Comparison of ENCODE assay signal across 16 cellular contexts in genomic region chr15:76078285-76078863, GRCh38. TPM values are rescaled to one million over a fixed set of nuclear protein-coding genes. Genes with fewer than 3 reads are reported as not detected.
"Had no signal": no experiment of that assay in that cellular context is flagged by ENCODE, and none has a peak within 500 bp of the region (broad histone marks: within the 10 kb centered on the region; RNA-seq: fewer than 3 reads in every experiment).

No MANE protein-coding gene starts in this region.

- H3K36me3 Mint-ChIP-seq: naive B cell had no signal

- H3K27me3 ChIP-seq: dorsolateral prefrontal cortex, hepatocyte, pancreas, thyroid gland had no signal

- H3K36me3 ChIP-seq: cardiac muscle cell, pancreas, thyroid gland had no signal

- H3K27ac Mint-ChIP-seq: activated CD4-positive, alpha-beta T cell treated with anti-CD3 and anti-CD28 coated beads, Interleukin-2, amount 10 ng/mL, durations not matched to agents 7 days and 5 days; activated naive CD4-positive, alpha-beta T cell treated with anti-CD3 and anti-CD28 coated beads for 36 hours; activated T-helper 17 cell treated with anti-CD3 and anti-CD28 coated beads, Interleukin-2, amount 50 U/mL, for 72 hours; naive B cell had no signal

- H3K4me1 Mint-ChIP-seq: activated T-helper 17 cell treated with anti-CD3 and anti-CD28 coated beads, Interleukin-2, amount 50 U/mL, for 72 hours; naive B cell had no signal

- DNase-seq: activated CD4-positive, alpha-beta T cell treated with anti-CD3 and anti-CD28 coated beads, Interleukin-2, amount 10 ng/mL, durations not matched to agents 7 days and 5 days; activated naive CD4-positive, alpha-beta T cell treated with anti-CD3 and anti-CD28 coated beads for 36 hours; dorsolateral prefrontal cortex; naive B cell; pancreas; stimulated activated CD4-positive, alpha-beta T cell treated with anti-CD3 and anti-CD28 coated beads, Interleukin-12 subunit alpha, Interleukin-12 subunit beta, amount 100 ng/mL, for 4 hours; stimulated activated CD4-positive, alpha-beta T cell treated with anti-CD3 and anti-CD28 coated beads, Interleukin-2, amount 100 ng/mL, for 24 hours; T-helper 2 cell; thyroid gland had no signal

- ATAC-seq: activated T-helper 17 cell treated with anti-CD3 and anti-CD28 coated beads, Interleukin-2, amount 50 U/mL, for 72 hours; left lobe of liver had no signal

- H3K27ac ChIP-seq: cardiac muscle cell, dorsolateral prefrontal cortex, hepatocyte, pancreas, thyroid gland had no signal

- H3K9me3 Mint-ChIP-seq: activated CD4-positive, alpha-beta T cell treated with anti-CD3 and anti-CD28 coated beads, Interleukin-2, amount 10 ng/mL, durations not matched to agents 7 days and 5 days; activated naive CD4-positive, alpha-beta T cell treated with anti-CD3 and anti-CD28 coated beads for 36 hours; activated T-helper 17 cell treated with anti-CD3 and anti-CD28 coated beads, Interleukin-2, amount 50 U/mL, for 72 hours had no signal

- H3K9me3 ChIP-seq: pancreas, thyroid gland had no signal

- H3K4me3 ChIP-seq: cardiac muscle cell, dorsolateral prefrontal cortex, hepatocyte, pancreas, thyroid gland had no signal

- H2AFZ ChIP-seq: hepatocyte had no signal

- H3K4me2 ChIP-seq: hepatocyte had no signal

- H3K4me1 ChIP-seq: pancreas, thyroid gland had no signal

- H3K4me3 Mint-ChIP-seq: activated CD4-positive, alpha-beta T cell treated with anti-CD3 and anti-CD28 coated beads, Interleukin-2, amount 10 ng/mL, durations not matched to agents 7 days and 5 days; activated naive CD4-positive, alpha-beta T cell treated with anti-CD3 and anti-CD28 coated beads for 36 hours; activated T-helper 17 cell treated with anti-CD3 and anti-CD28 coated beads, Interleukin-2, amount 50 U/mL, for 72 hours; naive B cell had no signal

RNA-seq across cellular contexts. Expression of gene TMEM266, which starts 18.6 kb away (rescaled TPM):
- total RNA-seq: activated CD4-positive, alpha-beta T cell treated with anti-CD3 and anti-CD28 coated beads, Interleukin-2, amount 10 ng/mL, durations not matched to agents 7 days and 5 days; activated naive CD4-positive, alpha-beta T cell treated with anti-CD3 and anti-CD28 coated beads for 36 hours; glomerular endothelial cell; left lobe of liver; mononuclear cell; renal cortical epithelial cell; thyroid gland had no signal
